In genomic region chr10:84026821-84027257, GRCh38 we compare ENCODE assay signal across 8 cellular contexts.
DNase-seq lines count a peak whose midpoint lies in the region; ATAC-seq, FAIRE-seq and TF ChIP-seq lines count a peak whose summit lies in the region.

No MANE protein-coding gene starts in this region.

- H3K36me3 ChIP-seq in K562 (ENCODE audit: control insufficient read depth, insufficient read depth, low read length) = no peaks in the 10 kb centered on the region

- H2AFZ ChIP-seq in K562 (ENCODE audit: low read depth, low read length) = no peak overlapping the region

- CTCF ChIA-PET in activated CD4-positive, alpha-beta T cell treated with anti-CD3 and anti-CD28 coated beads, Interleukin-2, amount 10 ng/mL, durations not matched to agents 7 days and 5 days (lab: Charles Lee) = interaction anchor here (0.7 kb wide), 1 partner anchor 158 kb away, joined by 3 read pairs; no protein-coding TSS in a partner anchor
- CTCF ChIA-PET in K562 (lab: Yijun Ruan, JAX; ENCODE audit: low intra/inter-chr PET ratio) = no interaction called here

- peaks cover 1% of the 10 kb centered on the region for H3K9me3 Mint-ChIP-seq in activated CD4-positive, alpha-beta T cell treated with anti-CD3 and anti-CD28 coated beads, Interleukin-2, amount 10 ng/mL, durations not matched to agents 7 days and 5 days
- H3K9me3 Mint-ChIP-seq in neural crest cell = no peaks in the 10 kb centered on the region
- H3K9me3 Mint-ChIP-seq in T-helper 2 cell treated with Interferon-gamma antibody and Interleukin-4, amounts not matched to agents 5 μg/mL and 100 μg/mL, for 36 hours = peaks cover 9% of the 10 kb centered on the region

- no peak overlapping the region for H3K27ac ChIP-seq in K562 (ENCODE audit: extremely low read depth, low read depth, low read length)

- no peaks in the 10 kb centered on the region for H3K9me3 ChIP-seq in K562 (replicated peaks; ENCODE audit: control insufficient read depth, insufficient read depth, low read depth, low read length)

- H3K4me3 ChIP-seq in K562 = no peak overlapping the region

- H3K36me3 Mint-ChIP-seq in activated CD4-positive, alpha-beta T cell treated with anti-CD3 and anti-CD28 coated beads, Interleukin-2, amount 10 ng/mL, durations not matched to agents 7 days and 5 days (ENCODE audit: low read depth) = no peaks in the 10 kb centered on the region
- H3K36me3 Mint-ChIP-seq in neural crest cell (ENCODE audit: low read depth) = no peaks in the 10 kb centered on the region
- no peaks in the 10 kb centered on the region for H3K36me3 Mint-ChIP-seq in T-helper 2 cell treated with Interferon-gamma antibody and Interleukin-4, amounts not matched to agents 5 μg/mL and 100 μg/mL, for 36 hours (ENCODE audit: low read depth)

- intact Hi-C loops in K562 (cut with micrococcal nuclease) = no loop called here

- H3K4me1 Mint-ChIP-seq in activated CD4-positive, alpha-beta T cell treated with anti-CD3 and anti-CD28 coated beads, Interleukin-2, amount 10 ng/mL, durations not matched to agents 7 days and 5 days = no peaks in the 10 kb centered on the region
- H3K4me1 Mint-ChIP-seq in neural crest cell = no peaks in the 10 kb centered on the region
- H3K4me1 Mint-ChIP-seq in T-helper 2 cell treated with Interferon-gamma antibody and Interleukin-4, amounts not matched to agents 5 μg/mL and 100 μg/mL, for 36 hours (ENCODE audit: low read depth) = no peaks in the 10 kb centered on the region

- no peaks in the 10 kb centered on the region for H4K20me1 ChIP-seq in K562 (replicated peaks; ENCODE audit: control insufficient read depth, insufficient read depth, low read length)

- TF ChIP-seq EP300 in K562 (IDR thresholded peaks at IDR 0.05; ENCODE audit: low read length) = no peak

- no peak overlapping the region for H3K4me2 ChIP-seq in K562 (ENCODE audit: insufficient read depth, low read length)

- H3K4me1 ChIP-seq in K562 (replicated peaks in 1 of 2; ENCODE audit: control insufficient read depth in 2 of 2, insufficient read depth in 2 of 2, low read length in 2 of 2) = no peaks in the 10 kb centered on the region

- ATAC-seq in K562 = no peak
- ATAC-seq in GM19035 (IDR thresholded peaks at IDR 0.05; ENCODE audit: unreplicated experiment) = no peak

- no peak for TF ChIP-seq POLR2A in K562 (conservative IDR thresholded peaks at IDR 0.05)

- POLR2A ChIA-PET in activated CD4-positive, alpha-beta T cell treated with anti-CD3 and anti-CD28 coated beads, Interleukin-2, amount 10 ng/mL, durations not matched to agents 7 days and 5 days (lab: Charles Lee) = no interaction called here
- POLR2A ChIA-PET in K562 (lab: Yijun Ruan, JAX) = no interaction called here

- H3K79me2 ChIP-seq in K562 (ENCODE audit: control insufficient read depth, insufficient read depth, low read length) = no peaks in the 10 kb centered on the region

- DNase-seq in activated CD4-positive, alpha-beta T cell treated with anti-CD3 and anti-CD28 coated beads, Interleukin-2, amount 10 ng/mL, durations not matched to agents 7 days and 5 days = peak; percentile 18
- DNase-seq in activated CD4-positive, alpha-beta T cell treated with anti-CD3 and anti-CD28 coated beads, Interleukin-2, amount 50 U/mL, for 4 hours = no peak
- peak; percentile 39 to 56 for DNase-seq in Kasumi-1 (lab: John Stamatoyannopoulos, UW)
- peak; percentile 21 to 56 (median 46) for DNase-seq in K562 (ENCODE audit: extremely low read depth in 1 of 4, low spot score in 3 of 4)
- peak; percentile 38 for DNase-seq in neural crest cell (ENCODE audit: low read depth, low spot score)
- no peak for DNase-seq in T-helper 2 cell treated with Interferon-gamma antibody and Interleukin-4, amounts not matched to agents 5 μg/mL and 100 μg/mL, for 36 hours (ENCODE audit: low spot score)
- no peak for DNase-seq in activated effector memory CD4-positive, alpha-beta T cell treated with anti-CD3 and anti-CD28 coated beads, Interleukin-2, amount 50 U/mL, for 16 hours

- BruUV-seq in K562 (replicated peaks; lab: Mats Ljungman, UMichigan) = no TSS peak

- in situ Hi-C loops in K562 (cut with MboI) = no loop called here

- no peaks in the 10 kb centered on the region for H3K27me3 ChIP-seq in K562 (ENCODE audit: control insufficient read depth in 2 of 2, insufficient read depth in 2 of 2, low read length in 2 of 2)

- TF ChIP-seq CTCF in K562 (IDR thresholded peaks at IDR 0.05 in 2 of 3, conservative IDR thresholded peaks at IDR 0.05 in 1 of 3; ENCODE audit: insufficient read depth in 2 of 3, low read depth in 1 of 3, low read length in 3 of 3) (peak; percentile 62 to 75 (median 73)), neural crest cell (conservative IDR thresholded peaks at IDR 0.05) (peak; percentile 83)

- no peaks in the 10 kb centered on the region for H3K9me1 ChIP-seq in K562 (ENCODE audit: control insufficient read depth, insufficient read depth, low read length)

- TF ChIP-seq RAD21 in K562 (CRISPR knock-in tag; conservative IDR thresholded peaks at IDR 0.05 in 1 of 2, IDR thresholded peaks at IDR 0.05 in 1 of 2) = peak; percentile 59 to 60

- FAIRE-seq in K562 (lab: Jason Lieb, UNC) = peak; percentile 74

- no peak overlapping the region for H3K27ac Mint-ChIP-seq in activated CD4-positive, alpha-beta T cell treated with anti-CD3 and anti-CD28 coated beads, Interleukin-2, amount 10 ng/mL, durations not matched to agents 7 days and 5 days
- no peak overlapping the region for H3K27ac Mint-ChIP-seq in neural crest cell (ENCODE audit: unreplicated experiment)
- no peak overlapping the region for H3K27ac Mint-ChIP-seq in T-helper 2 cell treated with Interferon-gamma antibody and Interleukin-4, amounts not matched to agents 5 μg/mL and 100 μg/mL, for 36 hours

- no peak overlapping the region for H3K4me3 Mint-ChIP-seq in activated CD4-positive, alpha-beta T cell treated with anti-CD3 and anti-CD28 coated beads, Interleukin-2, amount 10 ng/mL, durations not matched to agents 7 days and 5 days
- H3K4me3 Mint-ChIP-seq in neural crest cell = no peak overlapping the region
- H3K4me3 Mint-ChIP-seq in T-helper 2 cell treated with Interferon-gamma antibody and Interleukin-4, amounts not matched to agents 5 μg/mL and 100 μg/mL, for 36 hours = no peak overlapping the region

- H3K9ac ChIP-seq in K562 (ENCODE audit: insufficient read depth in 1 of 2, low read depth in 2 of 2, low read length in 2 of 2) = no peak overlapping the region

- peaks cover 3% of the 10 kb centered on the region for H3K27me3 Mint-ChIP-seq in activated CD4-positive, alpha-beta T cell treated with anti-CD3 and anti-CD28 coated beads, Interleukin-2, amount 10 ng/mL, durations not matched to agents 7 days and 5 days
- no peaks in the 10 kb centered on the region for H3K27me3 Mint-ChIP-seq in neural crest cell (ENCODE audit: low read depth)
- no peaks in the 10 kb centered on the region for H3K27me3 Mint-ChIP-seq in T-helper 2 cell treated with Interferon-gamma antibody and Interleukin-4, amounts not matched to agents 5 μg/mL and 100 μg/mL, for 36 hours (ENCODE audit: low read depth)

TF ChIP-seq in K562, 482 proteins besides CTCF, POLR2A, EP300 and RAD21 (continues in another document):
- TF ChIP-seq, protein P1, sequence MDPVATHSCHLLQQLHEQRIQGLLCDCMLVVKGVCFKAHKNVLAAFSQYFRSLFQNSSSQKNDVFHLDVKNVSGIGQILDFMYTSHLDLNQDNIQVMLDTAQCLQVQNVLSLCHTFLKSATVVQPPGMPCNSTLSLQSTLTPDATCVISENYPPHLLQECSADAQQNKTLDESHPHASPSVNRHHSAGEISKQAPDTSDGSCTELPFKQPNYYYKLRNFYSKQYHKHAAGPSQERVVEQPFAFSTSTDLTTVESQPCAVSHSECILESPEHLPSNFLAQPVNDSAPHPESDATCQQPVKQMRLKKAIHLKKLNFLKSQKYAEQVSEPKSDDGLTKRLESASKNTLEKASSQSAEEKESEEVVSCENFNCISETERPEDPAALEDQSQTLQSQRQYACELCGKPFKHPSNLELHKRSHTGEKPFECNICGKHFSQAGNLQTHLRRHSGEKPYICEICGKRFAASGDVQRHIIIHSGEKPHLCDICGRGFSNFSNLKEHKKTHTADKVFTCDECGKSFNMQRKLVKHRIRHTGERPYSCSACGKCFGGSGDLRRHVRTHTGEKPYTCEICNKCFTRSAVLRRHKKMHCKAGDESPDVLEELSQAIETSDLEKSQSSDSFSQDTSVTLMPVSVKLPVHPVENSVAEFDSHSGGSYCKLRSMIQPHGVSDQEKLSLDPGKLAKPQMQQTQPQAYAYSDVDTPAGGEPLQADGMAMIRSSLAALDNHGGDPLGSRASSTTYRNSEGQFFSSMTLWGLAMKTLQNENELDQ (CRISPR knock-in tag; IDR thresholded peaks at IDR 0.05; ENCODE audit: borderline replicate concordance) = no peak
- no peak for TF ChIP-seq HCFC1 (IDR thresholded peaks at IDR 0.05; ENCODE audit: low read depth, low read length)
- TF ChIP-seq, protein P2, sequence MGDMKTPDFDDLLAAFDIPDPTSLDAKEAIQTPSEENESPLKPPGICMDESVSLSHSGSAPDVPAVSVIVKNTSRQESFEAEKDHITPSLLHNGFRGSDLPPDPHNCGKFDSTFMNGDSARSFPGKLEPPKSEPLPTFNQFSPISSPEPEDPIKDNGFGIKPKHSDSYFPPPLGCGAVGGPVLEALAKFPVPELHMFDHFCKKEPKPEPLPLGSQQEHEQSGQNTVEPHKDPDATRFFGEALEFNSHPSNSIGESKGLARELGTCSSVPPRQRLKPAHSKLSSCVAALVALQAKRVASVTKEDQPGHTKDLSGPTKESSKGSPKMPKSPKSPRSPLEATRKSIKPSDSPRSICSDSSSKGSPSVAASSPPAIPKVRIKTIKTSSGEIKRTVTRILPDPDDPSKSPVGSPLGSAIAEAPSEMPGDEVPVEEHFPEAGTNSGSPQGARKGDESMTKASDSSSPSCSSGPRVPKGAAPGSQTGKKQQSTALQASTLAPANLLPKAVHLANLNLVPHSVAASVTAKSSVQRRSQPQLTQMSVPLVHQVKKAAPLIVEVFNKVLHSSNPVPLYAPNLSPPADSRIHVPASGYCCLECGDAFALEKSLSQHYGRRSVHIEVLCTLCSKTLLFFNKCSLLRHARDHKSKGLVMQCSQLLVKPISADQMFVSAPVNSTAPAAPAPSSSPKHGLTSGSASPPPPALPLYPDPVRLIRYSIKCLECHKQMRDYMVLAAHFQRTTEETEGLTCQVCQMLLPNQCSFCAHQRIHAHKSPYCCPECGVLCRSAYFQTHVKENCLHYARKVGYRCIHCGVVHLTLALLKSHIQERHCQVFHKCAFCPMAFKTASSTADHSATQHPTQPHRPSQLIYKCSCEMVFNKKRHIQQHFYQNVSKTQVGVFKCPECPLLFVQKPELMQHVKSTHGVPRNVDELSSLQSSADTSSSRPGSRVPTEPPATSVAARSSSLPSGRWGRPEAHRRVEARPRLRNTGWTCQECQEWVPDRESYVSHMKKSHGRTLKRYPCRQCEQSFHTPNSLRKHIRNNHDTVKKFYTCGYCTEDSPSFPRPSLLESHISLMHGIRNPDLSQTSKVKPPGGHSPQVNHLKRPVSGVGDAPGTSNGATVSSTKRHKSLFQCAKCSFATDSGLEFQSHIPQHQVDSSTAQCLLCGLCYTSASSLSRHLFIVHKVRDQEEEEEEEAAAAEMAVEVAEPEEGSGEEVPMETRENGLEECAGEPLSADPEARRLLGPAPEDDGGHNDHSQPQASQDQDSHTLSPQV (IDR thresholded peaks at IDR 0.05) = no peak
- peak; percentile 6; the same call in 1 of the 2 replicates for TF ChIP-seq KLF16 (IDR thresholded peaks at IDR 0.05)
- no peak for TF ChIP-seq TSC22D4 (tag; IDR thresholded peaks at IDR 0.05)
- no peak for TF ChIP-seq C11orf30 (IDR thresholded peaks at IDR 0.05; ENCODE audit: low read depth)

Comparison
In these comparisons a context has a peak if more than half of its experiments do, and no peak if none do; other contexts are left out.
1. DNase-seq: peak in activated CD4-positive, alpha-beta T cell treated with anti-CD3 and anti-CD28 coated beads, Interleukin-2, amount 10 ng/mL, durations not matched to agents 7 days and 5 days (single experiment), Kasumi-1 (2 of 2), K562 (4 of 4) and neural crest cell (single experiment); none in activated CD4-positive, alpha-beta T cell treated with anti-CD3 and anti-CD28 coated beads, Interleukin-2, amount 50 U/mL, for 4 hours (0 of 2), T-helper 2 cell treated with Interferon-gamma antibody and Interleukin-4, amounts not matched to agents 5 μg/mL and 100 μg/mL, for 36 hours (single experiment) and activated effector memory CD4-positive, alpha-beta T cell treated with anti-CD3 and anti-CD28 coated beads, Interleukin-2, amount 50 U/mL, for 16 hours (single experiment).